Comparison of ENCODE assay signal across 8 cellular contexts in the genomic region with DNA sequence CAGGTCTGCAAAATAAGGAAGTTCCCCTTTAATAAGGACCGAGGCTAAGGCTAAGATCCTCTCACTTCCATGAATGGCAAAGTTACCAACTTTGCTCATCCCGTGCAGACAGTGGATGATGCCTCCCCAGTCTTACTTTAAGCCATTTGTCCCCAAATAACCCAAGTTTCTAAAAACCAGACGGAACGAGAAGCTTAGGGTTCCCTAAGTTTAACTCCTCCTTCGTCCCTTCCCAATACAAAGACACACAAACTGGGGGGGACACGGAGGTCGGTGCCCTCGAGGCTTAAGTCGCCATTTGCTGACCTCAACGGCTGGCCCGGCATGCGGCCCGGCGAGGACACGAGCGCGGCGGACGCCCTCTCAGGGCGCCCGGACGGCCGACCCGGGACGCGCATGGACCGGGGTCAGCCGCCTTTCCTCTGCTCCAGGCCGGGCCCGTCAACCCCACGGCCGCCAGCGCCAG. TPM values are rescaled to one million over a fixed set of nuclear protein-coding genes. Genes with fewer than 3 reads are reported as not detected.
DNase-seq lines count a peak whose midpoint lies in the region; FAIRE-seq and TF ChIP-seq lines count a peak whose summit lies in the region.

No MANE protein-coding gene starts in this region.

- H3K4me3 ChIP-seq in esophagus (ENCODE audit: low read depth in 1 of 2, low read length in 2 of 2) (peak overlapping the region; percentile 88 to 97), mucosa of stomach (ENCODE audit: low read length) (peak overlapping the region; percentile 57)

- no peak for FAIRE-seq in urothelium cell line (lab: Jason Lieb, UNC)

- no peak for TF ChIP-seq CTCF in HFFc6 (IDR thresholded peaks at IDR 0.05)

- H3K27me3 Mint-ChIP-seq in HFFc6 (ENCODE audit: insufficient read depth): peaks cover 3% of the 10 kb centered on the region

- H3K27me3 ChIP-seq in esophagus (ENCODE audit: control insufficient read depth in 1 of 2, insufficient read depth in 2 of 2, low read length in 2 of 2) (no peaks in the 10 kb centered on the region), mucosa of stomach (ENCODE audit: control insufficient read depth, insufficient read depth, low read length) (no peaks in the 10 kb centered on the region)

- H3K36me3 ChIP-seq in esophagus (ENCODE audit: control insufficient read depth in 2 of 2, insufficient read depth in 2 of 2, low read length in 1 of 2) (no peaks in the 10 kb centered on the region), mucosa of stomach (ENCODE audit: control insufficient read depth, insufficient read depth, low read length) (no peaks in the 10 kb centered on the region)

- DNase-seq in activated CD4-positive, alpha-beta T cell treated with anti-CD3 and anti-CD28 coated beads for 4 hours: peak; percentile 2 to 6
- DNase-seq in activated CD4-positive, alpha-beta T cell treated with anti-CD3 and anti-CD28 coated beads, Interleukin-2, amount 50 U/mL, for 4 hours: no peak
- peak; percentile 30 for DNase-seq in HFFc6
- peak; percentile 71 for DNase-seq in M059J (ENCODE audit: low read depth)
- DNase-seq in activated CD4-positive, alpha-beta T cell treated with anti-CD3 and anti-CD28 coated beads for 48 hours: peak; percentile 15
- peak; percentile 26 for DNase-seq in urothelium cell line (ENCODE audit: low spot score)

- H3K4me1 ChIP-seq in esophagus (ENCODE audit: control insufficient read depth in 2 of 2, insufficient read depth in 2 of 2, low read length in 1 of 2): peaks cover 0 to 2% of the 10 kb centered on the region in 2 donors
- H3K4me1 ChIP-seq in mucosa of stomach (ENCODE audit: control insufficient read depth, insufficient read depth, low read length): peaks cover 22% of the 10 kb centered on the region

- H3K9ac ChIP-seq in mucosa of stomach (ENCODE audit: low read length): peak overlapping the region; percentile 94

- H3K27ac Mint-ChIP-seq in HFFc6: peak overlapping the region; percentile 91

- peak overlapping the region; percentile 95 to 96 for H3K27ac ChIP-seq in esophagus (ENCODE audit: low read depth in 2 of 2, low read length in 1 of 2)

- H3K9me3 ChIP-seq in esophagus (ENCODE audit: control insufficient read depth in 2 of 2, insufficient read depth in 1 of 2, low read depth in 1 of 2, low read length in 1 of 2) (no peaks in the 10 kb centered on the region), mucosa of stomach (ENCODE audit: control insufficient read depth, low read length) (no peaks in the 10 kb centered on the region)

- WGBS in esophagus, 2 donors: 0% methylated on average over 23 to 33 of the region's 33 CpGs

- peaks cover 8% of the 10 kb centered on the region; the same call in 1 of the 2 replicates for H3K36me3 Mint-ChIP-seq in HFFc6 (ENCODE audit: low read depth)

- peak overlapping the region; percentile 92 for H3K4me3 Mint-ChIP-seq in HFFc6

- peaks cover 52% of the 10 kb centered on the region for H3K4me1 Mint-ChIP-seq in HFFc6 (ENCODE audit: low read depth)

- H3K9me3 Mint-ChIP-seq in HFFc6: no peaks in the 10 kb centered on the region

RNA-seq across cellular contexts. Expression of a gene that starts 0.5 kb away (rescaled TPM):
- total RNA-seq in HFFc6 (2021; fragmentation: NEBNext Ultra II Directional; extraction: Animal tissue kit (Norgen Biotek cat#: 25700)): 10 to 100 TPM; 12.7 to 14.9 (median 13.9) TPM
- 8.4 and 11.3 TPM in 2 replicates for total RNA-seq in M059J (2014; rRNA removed; shearing (Covaris generic))
- polyA plus RNA-seq in esophagus: 1 to 10 TPM; 3.5 to 4.8 TPM

Comparison
In these comparisons a context has a peak if more than half of its experiments do, and no peak if none do; other contexts are left out.
1. DNase-seq: peak in activated CD4-positive, alpha-beta T cell treated with anti-CD3 and anti-CD28 coated beads for 4 hours (2 of 2), HFFc6 (single experiment), M059J (single experiment), activated CD4-positive, alpha-beta T cell treated with anti-CD3 and anti-CD28 coated beads for 48 hours (single experiment) and urothelium cell line (single experiment); none in activated CD4-positive, alpha-beta T cell treated with anti-CD3 and anti-CD28 coated beads, Interleukin-2, amount 50 U/mL, for 4 hours (0 of 2).